9 cellular contexts compared by ENCODE assay signal in genomic region chr10:47768578-47769115, GRCh38. TPM values are rescaled to one million over a fixed set of nuclear protein-coding genes. Genes with fewer than 3 reads are reported as not detected.
DNase-seq lines count a peak whose midpoint lies in the region; ATAC-seq and TF ChIP-seq lines count a peak whose summit lies in the region.
"Not testable (repeated sequence)": the region's sequence is repeated elsewhere in the genome, so short reads cannot be mapped to it uniquely, and the experiment has no call there.
"Had no signal": no experiment of that assay in that cellular context is flagged by ENCODE, and none has a peak within 500 bp of the region (broad histone marks: within the 10 kb centered on the region; RNA-seq: fewer than 3 reads in every experiment).

No MANE protein-coding gene starts in this region.

- intact Hi-C loops in left cardiac atrium (cut with DNase I); spleen (cut with DNase I; ENCODE audit: low total_unique reads): not testable (repeated sequence)

- peak; percentile 10 to 24 for ATAC-seq in left cardiac atrium

- H3K4me1 ChIP-seq in spleen, result not testable (repeated sequence)

- DNase-seq in EL, result peak; percentile 0
- peak; percentile 18 for DNase-seq in M059J (ENCODE audit: low read depth)
- DNase-seq in astrocyte of the hippocampus (ENCODE audit: low read depth, low spot score), result peak; percentile 4
- DNase-seq in ecto neural progenitor cell (ENCODE audit: low spot score), result peak; percentile 41
- DNase-seq in left cardiac atrium, result not testable (repeated sequence)
- peak; percentile 41 for DNase-seq in islet precursor cell
- peak; percentile 39 for DNase-seq in myocyte (ENCODE audit: low read depth)
- DNase-seq in spleen, result peak; percentile 41

- not testable (repeated sequence) for H3K27me3 ChIP-seq in spleen (replicated peaks in 1 of 7)

- 69 to 92% (median 80%) methylated on average over 3 to 6 of the region's 7 CpGs for WGBS in spleen, 5 donors

- not testable (repeated sequence) for H3K9me3 ChIP-seq in spleen

- H3K36me3 ChIP-seq in spleen, result not testable (repeated sequence)

- not testable (repeated sequence) for TF ChIP-seq POLR2A in spleen (IDR thresholded peaks at IDR 0.05)

- not testable (repeated sequence) for H3K4me3 ChIP-seq in spleen

- H3K27ac ChIP-seq in spleen, result not testable (repeated sequence)

- TF ChIP-seq CTCF in spleen (IDR thresholded peaks at IDR 0.05 in 8 of 11, conservative IDR thresholded peaks at IDR 0.05 in 3 of 11), result not testable (repeated sequence)

RNA-seq across cellular contexts. Expression of gene SYT15B, which starts 5.3 kb away (rescaled TPM):
- total RNA-seq in M059J (2014; rRNA removed; shearing (Covaris generic)), result 0.05 TPM in 1 of 2 replicates, not detected in the other
- total RNA-seq in left cardiac atrium, result 1 to 10 TPM; 1.6 to 3.8 TPM
- not detected in 2 replicates for total RNA-seq in myocyte
- 0.44 TPM for polyA plus RNA-seq in myocyte (2012)
- 1 to 10 TPM in 6 of 7 donors, under 1 TPM in 1; 0.26 to 2.2 (median 1.6) TPM for total RNA-seq in spleen
- under 1 TPM; 0.04 to 0.36 (median 0.06) TPM for polyA plus RNA-seq in spleen
- polyA plus RNA-seq: CD8-positive, alpha-beta memory T cell had no signal
